In the genomic region with DNA sequence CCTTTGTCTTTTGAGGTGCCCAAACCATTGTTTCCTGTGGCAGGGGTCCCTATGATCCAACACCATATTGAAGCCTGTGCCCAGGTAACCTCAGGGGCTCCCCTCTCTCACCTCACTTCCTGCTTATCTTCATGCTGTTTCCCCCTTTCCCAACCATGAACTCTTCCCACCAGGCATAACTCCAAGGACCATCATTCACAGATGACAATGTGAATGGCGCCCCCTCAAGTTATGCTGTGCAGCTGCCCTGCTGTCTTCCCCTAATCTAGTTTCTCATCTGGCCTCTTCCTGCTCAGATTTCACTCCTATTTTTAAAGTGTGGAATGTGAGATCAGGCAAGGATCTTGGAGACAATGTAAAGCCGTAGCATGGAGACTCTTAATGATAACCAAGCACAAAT, we compare ENCODE assay signal across 10 cellular contexts. TPM values are rescaled to one million over a fixed set of nuclear protein-coding genes. Genes with fewer than 3 reads are reported as not detected.
DNase-seq lines count a peak whose midpoint lies in the region; ATAC-seq and TF ChIP-seq lines count a peak whose summit lies in the region.
"Had no signal": no experiment of that assay in that cellular context is flagged by ENCODE, and none has a peak within 500 bp of the region (broad histone marks: within the 10 kb centered on the region; RNA-seq: fewer than 3 reads in every experiment).

No MANE protein-coding gene starts in this region.

- peaks cover 20% of the 10 kb centered on the region for H3K27me3 Mint-ChIP-seq in CD8-positive, alpha-beta T cell (ENCODE audit: low read depth)
- peaks cover 30% of the 10 kb centered on the region for H3K27me3 Mint-ChIP-seq in H9 (ENCODE audit: low read depth)
- peaks cover 27% of the 10 kb centered on the region for H3K27me3 Mint-ChIP-seq in activated CD8-positive, alpha-beta T cell treated with anti-CD3 and anti-CD28 coated beads, Interleukin-2, amount 10 ng/mL, durations not matched to agents 7 days and 5 days (ENCODE audit: low read depth)

- no peak overlapping the region for H2BK5ac ChIP-seq in H9 (ENCODE audit: insufficient read length, low read length)

- H3K56ac ChIP-seq in H9 (ENCODE audit: insufficient read length, low read depth, low read length): no peak overlapping the region

- H4K8ac ChIP-seq in H9 (replicated peaks; ENCODE audit: insufficient read length, low read depth, low read length): no peak overlapping the region

- peaks cover 34% of the 10 kb centered on the region for H3K4me1 Mint-ChIP-seq in CD8-positive, alpha-beta T cell (ENCODE audit: low read depth)
- H3K4me1 Mint-ChIP-seq in H9: peaks cover 36 to 49% of the 10 kb centered on the region in 2 experiments
- H3K4me1 Mint-ChIP-seq in activated CD8-positive, alpha-beta T cell treated with anti-CD3 and anti-CD28 coated beads, Interleukin-2, amount 10 ng/mL, durations not matched to agents 7 days and 5 days (ENCODE audit: low read depth): peaks cover 43% of the 10 kb centered on the region

- H3K27ac ChIP-seq in CD8-positive, alpha-beta T cell (ENCODE audit: low read depth, low read length): no peak overlapping the region
- H3K27ac ChIP-seq in H9 (ENCODE audit: insufficient read length, low read depth, low read length): no peak overlapping the region
- no peak overlapping the region for H3K27ac ChIP-seq in esophagus squamous epithelium

- peak overlapping the region; percentile 58 for H3K4me3 Mint-ChIP-seq in CD8-positive, alpha-beta T cell
- peak overlapping the region; percentile 81 to 96 for H3K4me3 Mint-ChIP-seq in H9
- peak overlapping the region; percentile 83 for H3K4me3 Mint-ChIP-seq in activated CD8-positive, alpha-beta T cell treated with anti-CD3 and anti-CD28 coated beads, Interleukin-2, amount 10 ng/mL, durations not matched to agents 7 days and 5 days

- H2BK20ac ChIP-seq in H9 (ENCODE audit: low read depth, low read length, poor library complexity, severe bottlenecking): no peak overlapping the region

- no peak for TF ChIP-seq CTCF in CD8-positive, alpha-beta T cell (IDR thresholded peaks at IDR 0.05)
- TF ChIP-seq CTCF in H9 (conservative IDR thresholded peaks at IDR 0.05): peak; percentile 63
- TF ChIP-seq CTCF in esophagus squamous epithelium (IDR thresholded peaks at IDR 0.05): no peak

- intact Hi-C loops in CD8-positive, alpha-beta T cell (cut with DNase I, micrococcal nuclease): no loop called here
- intact Hi-C loops in esophagus squamous epithelium (cut with DNase I): no loop called here

- no peak overlapping the region for H2AFZ ChIP-seq in H9 (ENCODE audit: low read length)

- H3K79me2 ChIP-seq in H9 (ENCODE audit: insufficient read depth, low read length): no peaks in the 10 kb centered on the region

- H3K4me3 ChIP-seq in CD8-positive, alpha-beta T cell (ENCODE audit: low read depth, low read length): no peak overlapping the region
- no peak overlapping the region for H3K4me3 ChIP-seq in esophagus squamous epithelium

- ATAC-seq in CD8-positive, alpha-beta T cell: no peak
- ATAC-seq in activated CD8-positive, alpha-beta T cell treated with anti-CD3 and anti-CD28 coated beads, Interleukin-2, amount 10 ng/mL, durations not matched to agents 7 days and 5 days: no peak
- ATAC-seq in HG03457 (IDR thresholded peaks at IDR 0.05; ENCODE audit: unreplicated experiment) (no peak), GM21381 (IDR thresholded peaks at IDR 0.05; ENCODE audit: unreplicated experiment) (no peak)

- POLR2A ChIA-PET in CD8-positive, alpha-beta T cell (lab: Charles Lee): interaction anchor here (1.5 to 1.6 kb wide), 2 partner anchors 9 to 98 kb away, joined by 5 to 7 read pairs; a partner anchor contains a TSS
- POLR2A ChIA-PET in activated CD8-positive, alpha-beta T cell treated with anti-CD3 and anti-CD28 coated beads, Interleukin-2, amount 10 ng/mL, durations not matched to agents 7 days and 5 days (lab: Charles Lee): interaction anchor here (0.8 to 1.4 kb wide), 3 partner anchors 8 to 41 kb away, joined by 3 to 6 read pairs (median 3); no protein-coding TSS in a partner anchor

- H3K9me3 Mint-ChIP-seq in CD8-positive, alpha-beta T cell: no peaks in the 10 kb centered on the region
- H3K9me3 Mint-ChIP-seq in H9: no peaks in the 10 kb centered on the region; a peak in 1 of 5 replicates
- H3K9me3 Mint-ChIP-seq in activated CD8-positive, alpha-beta T cell treated with anti-CD3 and anti-CD28 coated beads, Interleukin-2, amount 10 ng/mL, durations not matched to agents 7 days and 5 days (ENCODE audit: insufficient read depth): no peaks in the 10 kb centered on the region

- no peak overlapping the region for H2AK5ac ChIP-seq in H9 (ENCODE audit: insufficient read length, low read length)

- no peak for TF ChIP-seq POLR2A in esophagus squamous epithelium (IDR thresholded peaks at IDR 0.05)

- no peak overlapping the region for H3K9ac ChIP-seq in H9 (ENCODE audit: extremely low read depth, insufficient read length, low read length)

- no peak overlapping the region for H3K4ac ChIP-seq in H9 (ENCODE audit: low read depth, low read length)

- H3K18ac ChIP-seq in H9 (ENCODE audit: insufficient read length, low read depth, low read length): no peak overlapping the region

- H4K20me1 ChIP-seq in H9 (ENCODE audit: control insufficient read depth, insufficient read depth, insufficient read length): peaks cover 5% of the 10 kb centered on the region

- no peak overlapping the region for H3T11ph ChIP-seq in H9 (ENCODE audit: low read length)

- no peak overlapping the region for H2BK15ac ChIP-seq in H9 (ENCODE audit: low read depth, low read length)

- H3K27ac Mint-ChIP-seq in CD8-positive, alpha-beta T cell: no peak overlapping the region
- no peak overlapping the region for H3K27ac Mint-ChIP-seq in H9
- H3K27ac Mint-ChIP-seq in activated CD8-positive, alpha-beta T cell treated with anti-CD3 and anti-CD28 coated beads, Interleukin-2, amount 10 ng/mL, durations not matched to agents 7 days and 5 days: no peak overlapping the region

- no peak overlapping the region for H4K91ac ChIP-seq in H9 (ENCODE audit: insufficient read length, low read depth, low read length)

- no peak overlapping the region for H2BK120ac ChIP-seq in H9 (ENCODE audit: low read depth, low read length, poor library complexity, severe bottlenecking)

- H3K27me3 ChIP-seq in CD8-positive, alpha-beta T cell (ENCODE audit: insufficient read depth, low read length): peaks cover 26% of the 10 kb centered on the region
- H3K27me3 ChIP-seq in H9 (ENCODE audit: insufficient read depth, low read length) (peaks cover 15% of the 10 kb centered on the region; the same call in 1 of the 2 replicates), esophagus squamous epithelium (peaks cover 0 to 29% (median 0%) of the 10 kb centered on the region in 4 donors)

- H3K23ac ChIP-seq in H9 (ENCODE audit: insufficient read length, low read depth, low read length): no peak overlapping the region

- H2BK12ac ChIP-seq in H9 (ENCODE audit: insufficient read length, low read depth, low read length): no peak overlapping the region

- peak in 1 of 7 experiments; percentile 1 for DNase-seq in CD8-positive, alpha-beta T cell
- DNase-seq in H9 (no peak), left kidney (ENCODE audit: low read depth, low spot score) (peak; percentile 44), esophagus squamous epithelium (lab: John Stamatoyannopoulos, UW) (no peak), NAMALWA (ENCODE audit: low spot score) (no peak)
- DNase-seq in activated CD8-positive, alpha-beta T cell treated with anti-CD3 and anti-CD28 coated beads, Interleukin-2, amount 10 ng/mL, durations not matched to agents 7 days and 5 days: no peak
- DNase-seq: stimulated activated naive CD4-positive, alpha-beta T cell had no signal

- H3K23me2 ChIP-seq in H9 (ENCODE audit: insufficient read length, low read depth, low read length, poor library complexity, severe bottlenecking): peaks cover 24% of the 10 kb centered on the region

- no peak overlapping the region for H3K4me2 ChIP-seq in H9 (ENCODE audit: insufficient read depth, insufficient read length, low read length)

- no CpG with 5 or more reads among the region's 2 CpGs for WGBS in H9 (ENCODE audit: extremely low coverage, insufficient read length, low lambda C conversion rate)
- WGBS in esophagus squamous epithelium, 2 donors: 90 to 94% methylated on average over 2 of the region's 2 CpGs

- H3K9me3 ChIP-seq in CD8-positive, alpha-beta T cell (ENCODE audit: low read length): no peaks in the 10 kb centered on the region
- H3K9me3 ChIP-seq in H9 (ENCODE audit: control insufficient read depth, low read depth, low read length) (no peaks in the 10 kb centered on the region), esophagus squamous epithelium (no peaks in the 10 kb centered on the region)

- CTCF ChIA-PET in CD8-positive, alpha-beta T cell (lab: Charles Lee): interaction anchor here (0.6 to 15.4 kb wide), 3 partner anchors 26 to 940 kb away, joined by 4 to 151 read pairs (median 4); no protein-coding TSS in a partner anchor
- CTCF ChIA-PET in activated CD8-positive, alpha-beta T cell treated with anti-CD3 and anti-CD28 coated beads, Interleukin-2, amount 10 ng/mL, durations not matched to agents 7 days and 5 days (lab: Charles Lee): interaction anchor here (0.9 to 4.5 kb wide), 13 partner anchors 9 to 142 kb away, joined by 3 to 45 read pairs (median 4); a partner anchor contains a TSS

- no peak overlapping the region for H3K14ac ChIP-seq in H9 (ENCODE audit: insufficient read depth, low read length)

- peaks cover 39% of the 10 kb centered on the region for H3K4me1 ChIP-seq in CD8-positive, alpha-beta T cell (ENCODE audit: insufficient read depth, low read length)
- peaks cover 12% of the 10 kb centered on the region; the same call in 1 of the 2 replicates for H3K4me1 ChIP-seq in H9 (ENCODE audit: insufficient read depth, low read length)
- peaks cover 8 to 47% (median 25%) of the 10 kb centered on the region in 3 donors for H3K4me1 ChIP-seq in esophagus squamous epithelium

- peaks cover 5% of the 10 kb centered on the region for H3K36me3 ChIP-seq in CD8-positive, alpha-beta T cell (ENCODE audit: insufficient read depth, low read length)
- H3K36me3 ChIP-seq in esophagus squamous epithelium: peaks cover 0 to 40% (median 0%) of the 10 kb centered on the region in 3 donors

- H3K36me3 Mint-ChIP-seq in CD8-positive, alpha-beta T cell: peaks cover 30% of the 10 kb centered on the region
- peaks cover 11 to 15% (median 13%) of the 10 kb centered on the region in 3 experiments for H3K36me3 Mint-ChIP-seq in H9 (ENCODE audit: insufficient read depth in 1 of 3, low read depth in 3 of 3)
- peaks cover 7% of the 10 kb centered on the region for H3K36me3 Mint-ChIP-seq in activated CD8-positive, alpha-beta T cell treated with anti-CD3 and anti-CD28 coated beads, Interleukin-2, amount 10 ng/mL, durations not matched to agents 7 days and 5 days (ENCODE audit: low read depth)

- no peak overlapping the region for H4K5ac ChIP-seq in H9 (ENCODE audit: insufficient read length, low read depth, low read length)

- H3K79me1 ChIP-seq in H9 (ENCODE audit: insufficient read depth, low read depth, low read length, poor library complexity, severe bottlenecking): no peaks in the 10 kb centered on the region

RNA-seq across cellular contexts. Expression of a gene that starts 1.4 kb away (rescaled TPM):
- total RNA-seq in CD8-positive, alpha-beta T cell: 10 to 100 TPM in 1 of 2 experiments, 1 to 10 TPM in 1; 9.4 to 15.0 TPM
- total RNA-seq in H9 (2021) (32.0 and 34.5 TPM in 2 replicates), esophagus squamous epithelium (10 to 100 TPM; 18.1 to 31.1 (median 26.4) TPM)
- total RNA-seq in activated CD8-positive, alpha-beta T cell treated with anti-CD3 and anti-CD28 coated beads, Interleukin-2, amount 10 ng/mL, durations not matched to agents 7 days and 5 days: 10 to 100 TPM; 37.8 to 41.2 TPM

RNA-seq across cellular contexts. Expression of a gene that starts 14.1 kb away (rescaled TPM):
- total RNA-seq in CD8-positive, alpha-beta T cell: under 1 TPM in 1 of 2 experiments, not detected in 1; 0.14 TPM
- total RNA-seq in H9 (2021) (0.37 and 0.42 TPM in 2 replicates), esophagus squamous epithelium (not detected)
- not detected for total RNA-seq in activated CD8-positive, alpha-beta T cell treated with anti-CD3 and anti-CD28 coated beads, Interleukin-2, amount 10 ng/mL, durations not matched to agents 7 days and 5 days
- total RNA-seq: T-helper 1 cell treated with Interleukin-12 subunit alpha and Interleukin-12 subunit beta and Interleukin-4 antibody, amounts not matched to agents 30 ng/mL and 1 ng/mL, for 36 hours had no signal

RNA-seq across cellular contexts. Expression of a gene that starts 43.5 kb away (rescaled TPM):
- 1 to 10 TPM; 5.2 to 6.2 TPM for total RNA-seq in CD8-positive, alpha-beta T cell
- 45.1 and 46.5 TPM in 2 replicates for total RNA-seq in H9 (2021)
- 1 to 10 TPM; 7.1 to 7.3 TPM for total RNA-seq in activated CD8-positive, alpha-beta T cell treated with anti-CD3 and anti-CD28 coated beads, Interleukin-2, amount 10 ng/mL, durations not matched to agents 7 days and 5 days
- 10 to 100 TPM; 40.4 to 56.6 (median 52.6) TPM for total RNA-seq in esophagus squamous epithelium

RNA-seq across cellular contexts. Expression of a gene that starts 43.7 kb away (rescaled TPM):
- total RNA-seq in CD8-positive, alpha-beta T cell: under 1 TPM; 0.31 to 0.46 TPM
- total RNA-seq in H9 (2021) (7.7 and 8.8 TPM in 2 replicates), esophagus squamous epithelium (under 1 TPM; 0.62 to 0.87 (median 0.78) TPM)
- total RNA-seq in activated CD8-positive, alpha-beta T cell treated with anti-CD3 and anti-CD28 coated beads, Interleukin-2, amount 10 ng/mL, durations not matched to agents 7 days and 5 days: under 1 TPM; 0.47 to 0.60 TPM
